ENCODE assay signal across 1 cellular context in the genomic region with DNA sequence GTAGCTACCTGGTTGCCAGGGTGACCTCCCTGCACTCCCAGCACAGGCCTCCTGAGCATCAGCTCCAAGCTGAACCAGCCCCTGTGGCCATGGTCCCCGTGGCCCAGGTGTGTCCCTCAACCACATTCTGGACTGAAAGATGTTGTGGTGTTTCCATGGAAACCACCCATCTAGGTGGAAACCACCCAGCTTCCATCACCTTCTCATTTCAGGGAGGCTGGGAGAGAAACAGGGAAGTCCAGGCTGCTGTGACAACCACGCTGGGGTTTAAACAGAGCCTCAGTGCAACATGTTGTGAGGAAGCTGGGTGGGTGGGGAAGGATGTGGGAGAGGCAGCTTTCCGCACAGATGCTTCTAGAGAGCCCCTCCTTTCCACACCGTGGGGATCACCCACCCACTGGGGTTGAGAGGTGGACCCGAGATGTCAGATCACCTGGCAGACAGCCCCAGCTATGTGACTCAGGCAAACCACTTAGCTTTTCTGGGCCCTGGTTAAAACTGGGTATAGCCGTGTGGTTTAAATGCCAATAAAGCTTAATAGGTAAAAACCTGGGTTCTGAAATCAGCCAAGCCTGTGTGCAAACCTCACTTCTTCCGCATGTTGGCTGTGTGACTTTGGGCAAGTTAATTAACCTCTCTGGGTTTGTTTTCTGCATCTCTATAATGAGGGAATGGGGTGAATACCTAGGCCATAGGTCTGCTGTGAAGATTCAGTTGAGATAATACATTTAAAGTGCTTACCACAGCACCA.
TF ChIP-seq lines count a peak whose summit lies in the region.

No MANE protein-coding gene starts in this region.

TF ChIP-seq in GM12878, 131 proteins besides CTCF, POLR2A, EP300 and RAD21 (continued from another document and continues in another):
- TF ChIP-seq ZNF592 (IDR thresholded peaks at IDR 0.05), result no peak
- TF ChIP-seq NR2F1 (conservative IDR thresholded peaks at IDR 0.05), result peak; percentile 89
- TF ChIP-seq RAD51 (IDR thresholded peaks at IDR 0.05), result peak; percentile 54
- TF ChIP-seq BHLHE40 (IDR thresholded peaks at IDR 0.05; ENCODE audit: borderline replicate concordance in 1 of 2, low read depth in 2 of 2, low read length in 1 of 2), result peak in 1 of 2 experiments; percentile 29; a peak in 1 of 4 replicates
- TF ChIP-seq, protein P1, sequence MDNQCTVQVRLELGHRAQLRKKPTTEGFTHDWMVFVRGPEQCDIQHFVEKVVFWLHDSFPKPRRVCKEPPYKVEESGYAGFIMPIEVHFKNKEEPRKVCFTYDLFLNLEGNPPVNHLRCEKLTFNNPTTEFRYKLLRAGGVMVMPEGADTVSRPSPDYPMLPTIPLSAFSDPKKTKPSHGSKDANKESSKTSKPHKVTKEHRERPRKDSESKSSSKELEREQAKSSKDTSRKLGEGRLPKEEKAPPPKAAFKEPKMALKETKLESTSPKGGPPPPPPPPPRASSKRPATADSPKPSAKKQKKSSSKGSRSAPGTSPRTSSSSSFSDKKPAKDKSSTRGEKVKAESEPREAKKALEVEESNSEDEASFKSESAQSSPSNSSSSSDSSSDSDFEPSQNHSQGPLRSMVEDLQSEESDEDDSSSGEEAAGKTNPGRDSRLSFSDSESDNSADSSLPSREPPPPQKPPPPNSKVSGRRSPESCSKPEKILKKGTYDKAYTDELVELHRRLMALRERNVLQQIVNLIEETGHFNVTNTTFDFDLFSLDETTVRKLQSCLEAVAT (IDR thresholded peaks at IDR 0.05), result no peak
- no peak for TF ChIP-seq TBL1XR1 (IDR thresholded peaks at IDR 0.05; ENCODE audit: low read depth, low read length)
- TF ChIP-seq TCF12 (IDR thresholded peaks at IDR 0.05; ENCODE audit: low read depth, low read length), result peak; percentile 58; the same call in 1 of the 2 replicates
- no peak for TF ChIP-seq SUPT20H (IDR thresholded peaks at IDR 0.05; ENCODE audit: borderline replicate concordance, control insufficient read depth, low read depth, low read length)
- TF ChIP-seq, protein P2, sequence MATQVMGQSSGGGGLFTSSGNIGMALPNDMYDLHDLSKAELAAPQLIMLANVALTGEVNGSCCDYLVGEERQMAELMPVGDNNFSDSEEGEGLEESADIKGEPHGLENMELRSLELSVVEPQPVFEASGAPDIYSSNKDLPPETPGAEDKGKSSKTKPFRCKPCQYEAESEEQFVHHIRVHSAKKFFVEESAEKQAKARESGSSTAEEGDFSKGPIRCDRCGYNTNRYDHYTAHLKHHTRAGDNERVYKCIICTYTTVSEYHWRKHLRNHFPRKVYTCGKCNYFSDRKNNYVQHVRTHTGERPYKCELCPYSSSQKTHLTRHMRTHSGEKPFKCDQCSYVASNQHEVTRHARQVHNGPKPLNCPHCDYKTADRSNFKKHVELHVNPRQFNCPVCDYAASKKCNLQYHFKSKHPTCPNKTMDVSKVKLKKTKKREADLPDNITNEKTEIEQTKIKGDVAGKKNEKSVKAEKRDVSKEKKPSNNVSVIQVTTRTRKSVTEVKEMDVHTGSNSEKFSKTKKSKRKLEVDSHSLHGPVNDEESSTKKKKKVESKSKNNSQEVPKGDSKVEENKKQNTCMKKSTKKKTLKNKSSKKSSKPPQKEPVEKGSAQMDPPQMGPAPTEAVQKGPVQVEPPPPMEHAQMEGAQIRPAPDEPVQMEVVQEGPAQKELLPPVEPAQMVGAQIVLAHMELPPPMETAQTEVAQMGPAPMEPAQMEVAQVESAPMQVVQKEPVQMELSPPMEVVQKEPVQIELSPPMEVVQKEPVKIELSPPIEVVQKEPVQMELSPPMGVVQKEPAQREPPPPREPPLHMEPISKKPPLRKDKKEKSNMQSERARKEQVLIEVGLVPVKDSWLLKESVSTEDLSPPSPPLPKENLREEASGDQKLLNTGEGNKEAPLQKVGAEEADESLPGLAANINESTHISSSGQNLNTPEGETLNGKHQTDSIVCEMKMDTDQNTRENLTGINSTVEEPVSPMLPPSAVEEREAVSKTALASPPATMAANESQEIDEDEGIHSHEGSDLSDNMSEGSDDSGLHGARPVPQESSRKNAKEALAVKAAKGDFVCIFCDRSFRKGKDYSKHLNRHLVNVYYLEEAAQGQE (IDR thresholded peaks at IDR 0.05; ENCODE audit: low read depth, low read length), result no peak
- TF ChIP-seq, protein P3, sequence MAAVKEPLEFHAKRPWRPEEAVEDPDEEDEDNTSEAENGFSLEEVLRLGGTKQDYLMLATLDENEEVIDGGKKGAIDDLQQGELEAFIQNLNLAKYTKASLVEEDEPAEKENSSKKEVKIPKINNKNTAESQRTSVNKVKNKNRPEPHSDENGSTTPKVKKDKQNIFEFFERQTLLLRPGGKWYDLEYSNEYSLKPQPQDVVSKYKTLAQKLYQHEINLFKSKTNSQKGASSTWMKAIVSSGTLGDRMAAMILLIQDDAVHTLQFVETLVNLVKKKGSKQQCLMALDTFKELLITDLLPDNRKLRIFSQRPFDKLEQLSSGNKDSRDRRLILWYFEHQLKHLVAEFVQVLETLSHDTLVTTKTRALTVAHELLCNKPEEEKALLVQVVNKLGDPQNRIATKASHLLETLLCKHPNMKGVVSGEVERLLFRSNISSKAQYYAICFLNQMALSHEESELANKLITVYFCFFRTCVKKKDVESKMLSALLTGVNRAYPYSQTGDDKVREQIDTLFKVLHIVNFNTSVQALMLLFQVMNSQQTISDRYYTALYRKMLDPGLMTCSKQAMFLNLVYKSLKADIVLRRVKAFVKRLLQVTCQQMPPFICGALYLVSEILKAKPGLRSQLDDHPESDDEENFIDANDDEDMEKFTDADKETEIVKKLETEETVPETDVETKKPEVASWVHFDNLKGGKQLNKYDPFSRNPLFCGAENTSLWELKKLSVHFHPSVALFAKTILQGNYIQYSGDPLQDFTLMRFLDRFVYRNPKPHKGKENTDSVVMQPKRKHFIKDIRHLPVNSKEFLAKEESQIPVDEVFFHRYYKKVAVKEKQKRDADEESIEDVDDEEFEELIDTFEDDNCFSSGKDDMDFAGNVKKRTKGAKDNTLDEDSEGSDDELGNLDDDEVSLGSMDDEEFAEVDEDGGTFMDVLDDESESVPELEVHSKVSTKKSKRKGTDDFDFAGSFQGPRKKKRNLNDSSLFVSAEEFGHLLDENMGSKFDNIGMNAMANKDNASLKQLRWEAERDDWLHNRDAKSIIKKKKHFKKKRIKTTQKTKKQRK (IDR thresholded peaks at IDR 0.05; ENCODE audit: low read depth, low read length), result no peak
- TF ChIP-seq STAT3 (IDR thresholded peaks at IDR 0.05; ENCODE audit: low read depth, low read length), result no peak
- peak; percentile 92; the same call in 1 of the 2 replicates for TF ChIP-seq NFXL1 (IDR thresholded peaks at IDR 0.05; ENCODE audit: borderline replicate concordance)
- TF ChIP-seq MEF2B (IDR thresholded peaks at IDR 0.05; ENCODE audit: partially characterized antibody, poor library complexity, severe bottlenecking), result peak; percentile 73
- 0 out of 2 replicates have a peak, but pooled peaks have one; percentile 18 for TF ChIP-seq CHD2 (IDR thresholded peaks at IDR 0.05; ENCODE audit: borderline replicate concordance, low read depth, low read length)
- no peak for TF ChIP-seq NFYA (IDR thresholded peaks at IDR 0.05; ENCODE audit: borderline replicate concordance, low read depth, low read length)
- TF ChIP-seq MTA2 (IDR thresholded peaks at IDR 0.05; ENCODE audit: low read depth), result peak; percentile 75; the same call in 1 of the 2 replicates
- TF ChIP-seq, protein P4, sequence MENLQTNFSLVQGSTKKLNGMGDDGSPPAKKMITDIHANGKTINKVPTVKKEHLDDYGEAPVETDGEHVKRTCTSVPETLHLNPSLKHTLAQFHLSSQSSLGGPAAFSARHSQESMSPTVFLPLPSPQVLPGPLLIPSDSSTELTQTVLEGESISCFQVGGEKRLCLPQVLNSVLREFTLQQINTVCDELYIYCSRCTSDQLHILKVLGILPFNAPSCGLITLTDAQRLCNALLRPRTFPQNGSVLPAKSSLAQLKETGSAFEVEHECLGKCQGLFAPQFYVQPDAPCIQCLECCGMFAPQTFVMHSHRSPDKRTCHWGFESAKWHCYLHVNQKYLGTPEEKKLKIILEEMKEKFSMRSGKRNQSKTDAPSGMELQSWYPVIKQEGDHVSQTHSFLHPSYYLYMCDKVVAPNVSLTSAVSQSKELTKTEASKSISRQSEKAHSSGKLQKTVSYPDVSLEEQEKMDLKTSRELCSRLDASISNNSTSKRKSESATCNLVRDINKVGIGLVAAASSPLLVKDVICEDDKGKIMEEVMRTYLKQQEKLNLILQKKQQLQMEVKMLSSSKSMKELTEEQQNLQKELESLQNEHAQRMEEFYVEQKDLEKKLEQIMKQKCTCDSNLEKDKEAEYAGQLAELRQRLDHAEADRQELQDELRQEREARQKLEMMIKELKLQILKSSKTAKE (IDR thresholded peaks at IDR 0.05; ENCODE audit: low read depth, poor library complexity, severe bottlenecking), result no peak
- TF ChIP-seq DPF2 (IDR thresholded peaks at IDR 0.05), result peak; percentile 63
- no peak; the same call in 1 of the 2 replicates for TF ChIP-seq ZBED1 (IDR thresholded peaks at IDR 0.05; ENCODE audit: borderline replicate concordance)
- TF ChIP-seq, protein P5, sequence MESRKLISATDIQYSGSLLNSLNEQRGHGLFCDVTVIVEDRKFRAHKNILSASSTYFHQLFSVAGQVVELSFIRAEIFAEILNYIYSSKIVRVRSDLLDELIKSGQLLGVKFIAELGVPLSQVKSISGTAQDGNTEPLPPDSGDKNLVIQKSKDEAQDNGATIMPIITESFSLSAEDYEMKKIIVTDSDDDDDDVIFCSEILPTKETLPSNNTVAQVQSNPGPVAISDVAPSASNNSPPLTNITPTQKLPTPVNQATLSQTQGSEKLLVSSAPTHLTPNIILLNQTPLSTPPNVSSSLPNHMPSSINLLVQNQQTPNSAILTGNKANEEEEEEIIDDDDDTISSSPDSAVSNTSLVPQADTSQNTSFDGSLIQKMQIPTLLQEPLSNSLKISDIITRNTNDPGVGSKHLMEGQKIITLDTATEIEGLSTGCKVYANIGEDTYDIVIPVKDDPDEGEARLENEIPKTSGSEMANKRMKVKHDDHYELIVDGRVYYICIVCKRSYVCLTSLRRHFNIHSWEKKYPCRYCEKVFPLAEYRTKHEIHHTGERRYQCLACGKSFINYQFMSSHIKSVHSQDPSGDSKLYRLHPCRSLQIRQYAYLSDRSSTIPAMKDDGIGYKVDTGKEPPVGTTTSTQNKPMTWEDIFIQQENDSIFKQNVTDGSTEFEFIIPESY (IDR thresholded peaks at IDR 0.05), result no peak
- 0 out of 2 replicates have a peak, but pooled peaks have one; percentile 14 for TF ChIP-seq TCF3 (IDR thresholded peaks at IDR 0.05; ENCODE audit: borderline replicate concordance, insufficient read depth, low read depth, low read length)
- TF ChIP-seq, protein P6, sequence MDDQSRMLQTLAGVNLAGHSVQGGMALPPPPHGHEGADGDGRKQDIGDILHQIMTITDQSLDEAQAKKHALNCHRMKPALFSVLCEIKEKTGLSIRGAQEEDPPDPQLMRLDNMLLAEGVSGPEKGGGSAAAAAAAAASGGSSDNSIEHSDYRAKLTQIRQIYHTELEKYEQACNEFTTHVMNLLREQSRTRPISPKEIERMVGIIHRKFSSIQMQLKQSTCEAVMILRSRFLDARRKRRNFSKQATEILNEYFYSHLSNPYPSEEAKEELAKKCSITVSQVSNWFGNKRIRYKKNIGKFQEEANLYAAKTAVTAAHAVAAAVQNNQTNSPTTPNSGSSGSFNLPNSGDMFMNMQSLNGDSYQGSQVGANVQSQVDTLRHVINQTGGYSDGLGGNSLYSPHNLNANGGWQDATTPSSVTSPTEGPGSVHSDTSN (IDR thresholded peaks at IDR 0.05; ENCODE audit: insufficient replicate concordance, low read depth, low read length), result no peak
- TF ChIP-seq, protein P7, sequence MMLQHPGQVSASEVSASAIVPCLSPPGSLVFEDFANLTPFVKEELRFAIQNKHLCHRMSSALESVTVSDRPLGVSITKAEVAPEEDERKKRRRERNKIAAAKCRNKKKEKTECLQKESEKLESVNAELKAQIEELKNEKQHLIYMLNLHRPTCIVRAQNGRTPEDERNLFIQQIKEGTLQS (IDR thresholded peaks at IDR 0.05; ENCODE audit: borderline replicate concordance, extremely low read depth, low read depth, low read length), result no peak
- peak; percentile 86 for TF ChIP-seq EED (IDR thresholded peaks at IDR 0.05; ENCODE audit: low read depth)
- peak; percentile 73 for TF ChIP-seq RUNX3 (IDR thresholded peaks at IDR 0.05; ENCODE audit: low read length)
- TF ChIP-seq MYC (IDR thresholded peaks at IDR 0.05; ENCODE audit: insufficient read depth, insufficient read length, insufficient replicate concordance, low read length, severe bottlenecking), result no peak
- TF ChIP-seq ZNF384 (IDR thresholded peaks at IDR 0.05; ENCODE audit: borderline replicate concordance, low read depth, low read length), result no peak
- no peak for TF ChIP-seq MYB (IDR thresholded peaks at IDR 0.05; ENCODE audit: borderline replicate concordance, low read depth, low read length)
- TF ChIP-seq TARDBP (IDR thresholded peaks at IDR 0.05; ENCODE audit: borderline replicate concordance), result no peak
- TF ChIP-seq YY1 (IDR thresholded peaks at IDR 0.05; ENCODE audit: low read depth, low read length), result peak; percentile 10; the same call in 1 of the 2 replicates
- no peak; the same call in 1 of the 2 replicates for TF ChIP-seq BACH1 (IDR thresholded peaks at IDR 0.05; ENCODE audit: borderline replicate concordance)
- no peak for TF ChIP-seq BRCA1 (IDR thresholded peaks at IDR 0.05; ENCODE audit: low read depth, low read length)
- no peak for TF ChIP-seq HDAC2 (IDR thresholded peaks at IDR 0.05)
- TF ChIP-seq IKZF1 (conservative IDR thresholded peaks at IDR 0.05), result peak; percentile 95
